ENCODE assay signal across 11 cellular contexts in the genomic region with DNA sequence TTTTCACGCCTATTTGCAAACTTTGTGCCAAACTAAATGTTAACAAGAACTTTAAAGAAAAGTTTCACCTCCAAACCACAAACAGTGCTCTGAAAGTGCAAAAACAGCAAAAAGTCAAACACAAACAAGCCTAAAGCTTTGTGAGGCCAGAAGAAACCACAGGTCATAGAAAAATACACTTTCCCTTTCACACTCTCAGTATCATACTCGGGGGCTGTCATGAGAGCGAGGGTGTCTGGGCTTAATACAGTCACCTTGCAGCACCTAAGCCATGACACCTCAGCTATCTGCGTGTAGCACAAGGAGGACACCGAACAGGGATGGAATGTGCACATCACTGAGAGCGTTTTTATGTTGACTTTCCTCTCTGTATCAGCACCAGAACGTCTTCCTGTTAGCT. TPM values are rescaled to one million over a fixed set of nuclear protein-coding genes. Genes with fewer than 3 reads are reported as not detected.
DNase-seq lines count a peak whose midpoint lies in the region; ATAC-seq and TF ChIP-seq lines count a peak whose summit lies in the region.
"Had no signal": no experiment of that assay in that cellular context is flagged by ENCODE, and none has a peak within 500 bp of the region (broad histone marks: within the 10 kb centered on the region; RNA-seq: fewer than 3 reads in every experiment).

No MANE protein-coding gene starts in this region.

- no peaks in the 10 kb centered on the region for H3K9me3 Mint-ChIP-seq in activated T-cell treated with anti-CD3 and anti-CD28 coated beads, Interleukin-2, amount 50 U/mL, for 72 hours
- H3K9me3 Mint-ChIP-seq in stimulated activated naive CD8-positive, alpha-beta T cell treated with anti-CD3 and anti-CD28 coated beads, Interleukin-15, amount 100 ng/mL, for 72 hours, result no peaks in the 10 kb centered on the region
- H3K9me3 Mint-ChIP-seq: IgD-negative memory B cell had no signal

- no peak overlapping the region for H3K14ac ChIP-seq in neuronal stem cell (ENCODE audit: low read length)

- H3K9ac ChIP-seq in neuronal stem cell (ENCODE audit: low read depth, low read length, poor library complexity), result no peak overlapping the region

- no peak overlapping the region for H2BK120ac ChIP-seq in neuronal stem cell (ENCODE audit: low read depth, low read length)

- no peaks in the 10 kb centered on the region for H3K79me1 ChIP-seq in neuronal stem cell (ENCODE audit: low read depth, low read length)

- WGBS in neuronal stem cell (ENCODE audit: extremely low coverage in 2 of 2, insufficient read length in 2 of 2, insufficient replicate concordance in 1 of 2), 2 donors, result no CpG with 5 or more reads among the region's 7 CpGs

- no peak overlapping the region for H2AK5ac ChIP-seq in neuronal stem cell (ENCODE audit: low read depth, low read length)

- H2AFZ ChIP-seq in neuronal stem cell (ENCODE audit: low read length), result no peak overlapping the region

- no peak overlapping the region for H3K4ac ChIP-seq in neuronal stem cell (ENCODE audit: low read length)

- H3K36me3 ChIP-seq in neuronal stem cell (replicated peaks in 1 of 2; ENCODE audit: control insufficient read depth in 2 of 2, insufficient read depth in 2 of 2, low read length in 2 of 2), result no peaks in the 10 kb centered on the region

- H3K4me1 ChIP-seq in neuronal stem cell (ENCODE audit: control insufficient read depth in 2 of 2, insufficient read depth in 1 of 2, low read depth in 1 of 2, low read length in 2 of 2), result no peaks in the 10 kb centered on the region

- CTCF ChIA-PET in HEK293T (lab: Yijun Ruan, JAX), result no interaction called here

- peak overlapping the region; percentile 36 to 49 for H3K4me3 Mint-ChIP-seq in activated T-cell treated with anti-CD3 and anti-CD28 coated beads, Interleukin-2, amount 50 U/mL, for 72 hours
- peak overlapping the region; percentile 8 to 12 for H3K4me3 Mint-ChIP-seq in stimulated activated naive CD8-positive, alpha-beta T cell treated with anti-CD3 and anti-CD28 coated beads, Interleukin-15, amount 100 ng/mL, for 72 hours

- no peak overlapping the region for H4K91ac ChIP-seq in neuronal stem cell (ENCODE audit: low read depth, low read length, poor library complexity)

- H3K4me1 Mint-ChIP-seq in activated T-cell treated with anti-CD3 and anti-CD28 coated beads, Interleukin-2, amount 50 U/mL, for 72 hours (ENCODE audit: low read depth), result peaks cover 11% of the 10 kb centered on the region
- peaks cover 14% of the 10 kb centered on the region for H3K4me1 Mint-ChIP-seq in stimulated activated naive CD8-positive, alpha-beta T cell treated with anti-CD3 and anti-CD28 coated beads, Interleukin-15, amount 100 ng/mL, for 72 hours
- H3K4me1 Mint-ChIP-seq: IgD-negative memory B cell had no signal

- no peak overlapping the region for H3K4me2 ChIP-seq in neuronal stem cell (ENCODE audit: insufficient read depth, low read length, poor library complexity, severe bottlenecking)

- no peak overlapping the region for H3K18ac ChIP-seq in neuronal stem cell (ENCODE audit: low read length)

- H2BK12ac ChIP-seq in neuronal stem cell (ENCODE audit: low read length), result no peak overlapping the region

- peak; percentile 24 for DNase-seq in stimulated activated CD4-positive, alpha-beta T cell treated with anti-CD3 and anti-CD28 coated beads, Interleukin-15, amount 100 ng/mL, for 24 hours
- no peak for DNase-seq in stimulated activated CD4-positive, alpha-beta T cell treated with anti-CD3 and anti-CD28 coated beads, Interleukin-12 subunit alpha, Interleukin-12 subunit beta, amount 100 ng/mL, for 4 hours
- peak; percentile 32 to 35 for DNase-seq in activated T-cell treated with anti-CD3 and anti-CD28 coated beads, Interleukin-2, amount 50 U/mL, for 72 hours
- peak; percentile 27 to 52 for DNase-seq in stimulated activated naive CD8-positive, alpha-beta T cell treated with anti-CD3 and anti-CD28 coated beads, Interleukin-15, amount 100 ng/mL, for 72 hours
- DNase-seq in OCI-M1 (lab: John Stamatoyannopoulos, UW) (no peak), HEK293T (ENCODE audit: extremely low spot score) (no peak), neuronal stem cell (ENCODE audit: low spot score) (no peak)
- DNase-seq: left cardiac atrium, NCI-H2081 had no signal

- peaks cover 6% of the 10 kb centered on the region for H3K27me3 Mint-ChIP-seq in activated T-cell treated with anti-CD3 and anti-CD28 coated beads, Interleukin-2, amount 50 U/mL, for 72 hours (ENCODE audit: low read depth)
- H3K27me3 Mint-ChIP-seq in stimulated activated naive CD8-positive, alpha-beta T cell treated with anti-CD3 and anti-CD28 coated beads, Interleukin-15, amount 100 ng/mL, for 72 hours, result no peaks in the 10 kb centered on the region
- H3K27me3 Mint-ChIP-seq: IgD-negative memory B cell had no signal

- H3K23ac ChIP-seq in neuronal stem cell (ENCODE audit: low read depth, low read length, poor library complexity), result no peak overlapping the region

- H2BK5ac ChIP-seq in neuronal stem cell (ENCODE audit: low read length), result no peak overlapping the region

- no peak overlapping the region for H3K27ac ChIP-seq in neuronal stem cell (replicated peaks; ENCODE audit: low read length)

- no peak overlapping the region for H3K4me3 ChIP-seq in neuronal stem cell (ENCODE audit: low read length in 2 of 2)

- ATAC-seq in HG02884 (IDR thresholded peaks at IDR 0.05; ENCODE audit: unreplicated experiment), result peak; percentile 54
- ATAC-seq in activated T-cell treated with anti-CD3 and anti-CD28 coated beads, Interleukin-2, amount 50 U/mL, for 72 hours (replicated peaks in 1 of 2), result peak; percentile 97 to 98
- peak; percentile 99 for ATAC-seq in stimulated activated naive CD8-positive, alpha-beta T cell treated with anti-CD3 and anti-CD28 coated beads, Interleukin-15, amount 100 ng/mL, for 72 hours
- ATAC-seq: left cardiac atrium had no signal

- no peak overlapping the region for H2BK15ac ChIP-seq in neuronal stem cell (ENCODE audit: low read length)

- POLR2A ChIA-PET in HEK293T (lab: Yijun Ruan, JAX), result interaction anchor here (0.7 kb wide), 1 partner anchor 70 kb away, joined by 3 read pairs; a partner anchor contains a TSS

- no peaks in the 10 kb centered on the region for H3K27me3 ChIP-seq in neuronal stem cell (ENCODE audit: control insufficient read depth in 3 of 3, insufficient read depth in 3 of 3, low read depth in 1 of 3, low read length in 3 of 3)

- H4K8ac ChIP-seq in neuronal stem cell (ENCODE audit: low read depth, low read length), result no peak overlapping the region

- no peaks in the 10 kb centered on the region for H3K36me3 Mint-ChIP-seq in activated T-cell treated with anti-CD3 and anti-CD28 coated beads, Interleukin-2, amount 50 U/mL, for 72 hours (ENCODE audit: insufficient read depth in 2 of 2)
- H3K36me3 Mint-ChIP-seq: IgD-negative memory B cell had no signal

- no peaks in the 10 kb centered on the region for H3K9me3 ChIP-seq in neuronal stem cell (replicated peaks in 1 of 2; ENCODE audit: control insufficient read depth in 2 of 2, insufficient read depth in 1 of 2, low read depth in 1 of 2, low read length in 2 of 2)

- H3K27ac Mint-ChIP-seq in activated T-cell treated with anti-CD3 and anti-CD28 coated beads, Interleukin-2, amount 50 U/mL, for 72 hours, result no peak overlapping the region
- no peak overlapping the region for H3K27ac Mint-ChIP-seq in stimulated activated naive CD8-positive, alpha-beta T cell treated with anti-CD3 and anti-CD28 coated beads, Interleukin-15, amount 100 ng/mL, for 72 hours
- H3K27ac Mint-ChIP-seq: IgD-negative memory B cell had no signal

TF ChIP-seq in HEK293T, 16 proteins besides CTCF, POLR2A, EP300 and RAD21:
- TF ChIP-seq CTBP1 (IDR thresholded peaks at IDR 0.05; ENCODE audit: borderline replicate concordance), result no peak
- no peak for TF ChIP-seq TARDBP (IDR thresholded peaks at IDR 0.05)
- TF ChIP-seq SUZ12 (IDR thresholded peaks at IDR 0.05), result no peak
- TF ChIP-seq ARNT (IDR thresholded peaks at IDR 0.05), result no peak
- TF ChIP-seq FOXM1 (IDR thresholded peaks at IDR 0.05; ENCODE audit: borderline replicate concordance), result no peak
- no peak for TF ChIP-seq FOXA1 (IDR thresholded peaks at IDR 0.05)
- TF ChIP-seq NFRKB (IDR thresholded peaks at IDR 0.05), result no peak
- no peak for TF ChIP-seq SP1 (IDR thresholded peaks at IDR 0.05)
- TF ChIP-seq, protein P1, sequence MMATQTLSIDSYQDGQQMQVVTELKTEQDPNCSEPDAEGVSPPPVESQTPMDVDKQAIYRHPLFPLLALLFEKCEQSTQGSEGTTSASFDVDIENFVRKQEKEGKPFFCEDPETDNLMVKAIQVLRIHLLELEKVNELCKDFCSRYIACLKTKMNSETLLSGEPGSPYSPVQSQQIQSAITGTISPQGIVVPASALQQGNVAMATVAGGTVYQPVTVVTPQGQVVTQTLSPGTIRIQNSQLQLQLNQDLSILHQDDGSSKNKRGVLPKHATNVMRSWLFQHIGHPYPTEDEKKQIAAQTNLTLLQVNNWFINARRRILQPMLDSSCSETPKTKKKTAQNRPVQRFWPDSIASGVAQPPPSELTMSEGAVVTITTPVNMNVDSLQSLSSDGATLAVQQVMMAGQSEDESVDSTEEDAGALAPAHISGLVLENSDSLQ (IDR thresholded peaks at IDR 0.05), result no peak
- TF ChIP-seq BHLHE40 (IDR thresholded peaks at IDR 0.05; ENCODE audit: borderline replicate concordance), result no peak
- no peak for TF ChIP-seq ELF4 (IDR thresholded peaks at IDR 0.05)
- no peak for TF ChIP-seq ZNF384 (IDR thresholded peaks at IDR 0.05)
- no peak for TF ChIP-seq HDGF (IDR thresholded peaks at IDR 0.05; ENCODE audit: borderline replicate concordance)
- TF ChIP-seq FOXK2 (IDR thresholded peaks at IDR 0.05), result no peak
- no peak for TF ChIP-seq LEF1 (IDR thresholded peaks at IDR 0.05; ENCODE audit: borderline replicate concordance)
TF ChIP-seq in HEK293T: peak in this region for 0.

RNA-seq across cellular contexts. Expression of a gene that starts 26.6 kb away (rescaled TPM):
- total RNA-seq in activated T-cell treated with anti-CD3 and anti-CD28 coated beads, Interleukin-2, amount 50 U/mL, for 72 hours, result 10 to 100 TPM; 77.8 to 94.5 TPM
- polyA plus RNA-seq in neuronal stem cell (2013, experiment 1 of 2), result 23.1 TPM
- polyA plus RNA-seq in neuronal stem cell (2013, experiment 2 of 2), result 22.2 TPM

RNA-seq across cellular contexts. Expression of a gene that starts 37.1 kb away (rescaled TPM):
- total RNA-seq in activated T-cell treated with anti-CD3 and anti-CD28 coated beads, Interleukin-2, amount 50 U/mL, for 72 hours, result 10 to 100 TPM; 84.9 to 86.2 TPM
- 32.5 TPM for polyA plus RNA-seq in neuronal stem cell (2013, experiment 1 of 2)
- 32.5 TPM for polyA plus RNA-seq in neuronal stem cell (2013, experiment 2 of 2)

Comparison
In these comparisons a context has a peak if more than half of its experiments do, and no peak if none do; other contexts are left out.
1. DNase-seq: peak in stimulated activated CD4-positive, alpha-beta T cell treated with anti-CD3 and anti-CD28 coated beads, Interleukin-15, amount 100 ng/mL, for 24 hours (single experiment), activated T-cell treated with anti-CD3 and anti-CD28 coated beads, Interleukin-2, amount 50 U/mL, for 72 hours (2 of 2) and stimulated activated naive CD8-positive, alpha-beta T cell treated with anti-CD3 and anti-CD28 coated beads, Interleukin-15, amount 100 ng/mL, for 72 hours (2 of 2); none in stimulated activated CD4-positive, alpha-beta T cell treated with anti-CD3 and anti-CD28 coated beads, Interleukin-12 subunit alpha, Interleukin-12 subunit beta, amount 100 ng/mL, for 4 hours (single experiment), OCI-M1 (single experiment), HEK293T (single experiment) and neuronal stem cell (single experiment).
2. Peak in every context shown above with its lines, with median percentiles within 50 percentile points of each other: ATAC-seq.